Comparison of ENCODE assay signal across 8 cellular contexts in genomic region chr6:149716181-149716580, GRCh38. TPM values are rescaled to one million over a fixed set of nuclear protein-coding genes. Genes with fewer than 3 reads are reported as not detected.
DNase-seq lines count a peak whose midpoint lies in the region; ATAC-seq and TF ChIP-seq lines count a peak whose summit lies in the region.

No MANE protein-coding gene starts in this region.

- H3K4me3 ChIP-seq in liver (ENCODE audit: low read depth in 1 of 3, low read length in 3 of 3) (peak overlapping the region in 1 of 3 donors; percentile 69), transverse colon (peak overlapping the region in 3 of 4 donors; percentile 75 to 84 (median 80))

- no peaks in the 10 kb centered on the region for H3K27me3 Mint-ChIP-seq in activated naive CD4-positive, alpha-beta T cell treated with anti-CD3 and anti-CD28 coated beads, Interleukin-2, amount 50 U/mL, for 24 hours
- no peaks in the 10 kb centered on the region for H3K27me3 Mint-ChIP-seq in activated naive CD8-positive, alpha-beta T cell treated with anti-CD3 and anti-CD28 coated beads for 36 hours

- no peak for TF ChIP-seq EP300 in transverse colon (IDR thresholded peaks at IDR 0.05; ENCODE audit: low read depth)

- peak overlapping the region; percentile 96 for H3K9ac ChIP-seq in liver (ENCODE audit: low read depth in 1 of 2, low read length in 2 of 2)

- no peak for DNase-seq in activated naive CD4-positive, alpha-beta T cell treated with anti-CD3 and anti-CD28 coated beads, Interleukin-2, amount 50 U/mL, for 16 hours
- no peak for DNase-seq in activated naive CD8-positive, alpha-beta T cell treated with anti-CD3 and anti-CD28 coated beads for 36 hours
- DNase-seq in transverse colon (no peak), COLO668 (lab: John Stamatoyannopoulos, UW; ENCODE audit: unreplicated experiment) (no peak)

- peak overlapping the region; percentile 71 for H3K27ac Mint-ChIP-seq in activated naive CD4-positive, alpha-beta T cell treated with anti-CD3 and anti-CD28 coated beads, Interleukin-2, amount 50 U/mL, for 24 hours
- H3K27ac Mint-ChIP-seq in activated naive CD8-positive, alpha-beta T cell treated with anti-CD3 and anti-CD28 coated beads for 36 hours, result peak overlapping the region; percentile 73

- H3K9me3 Mint-ChIP-seq in activated naive CD4-positive, alpha-beta T cell treated with anti-CD3 and anti-CD28 coated beads, Interleukin-2, amount 50 U/mL, for 24 hours, result no peaks in the 10 kb centered on the region
- H3K9me3 Mint-ChIP-seq in activated naive CD8-positive, alpha-beta T cell treated with anti-CD3 and anti-CD28 coated beads for 36 hours, result no peaks in the 10 kb centered on the region

- H3K36me3 ChIP-seq in liver (ENCODE audit: control insufficient read depth in 4 of 4, insufficient read depth in 3 of 4, low read depth in 1 of 4, low read length in 3 of 4) (no peaks in the 10 kb centered on the region), transverse colon (no peaks in the 10 kb centered on the region)

- TF ChIP-seq RAD21 in liver (IDR thresholded peaks at IDR 0.05), result no peak

- no peak for ATAC-seq in GM19324 (IDR thresholded peaks at IDR 0.05; ENCODE audit: low FRiP score, unreplicated experiment)
- ATAC-seq in HG02885 (IDR thresholded peaks at IDR 0.05; ENCODE audit: poor library complexity, unreplicated experiment), result no peak

- in situ Hi-C loops in transverse colon (cut with MboI; ENCODE audit: low pct_ligation_motif_present in 1 of 4, low pct_unique_long_range_greater_than_20kb in 1 of 4, low sequenced_read_pairs in 3 of 4), result loop anchor here in 1 of 4 donors (25.0 kb wide), 1 partner anchor 154 kb away; the partner anchor contains the start of gene GINM1

- TF ChIP-seq CTCF in liver (IDR thresholded peaks at IDR 0.05; ENCODE audit: low read depth, low read length, missing input control), result no peak
- TF ChIP-seq CTCF in transverse colon (IDR thresholded peaks at IDR 0.05), result no peak

- H3K4me3 Mint-ChIP-seq in activated naive CD4-positive, alpha-beta T cell treated with anti-CD3 and anti-CD28 coated beads, Interleukin-2, amount 50 U/mL, for 24 hours, result peak overlapping the region; percentile 90
- peak overlapping the region; percentile 88 for H3K4me3 Mint-ChIP-seq in activated naive CD8-positive, alpha-beta T cell treated with anti-CD3 and anti-CD28 coated beads for 36 hours

- H3K4me1 ChIP-seq in liver (ENCODE audit: control insufficient read depth in 4 of 4, insufficient read depth in 4 of 4, low read length in 3 of 4), result peaks cover 5 to 21% (median 11%) of the 10 kb centered on the region in 4 donors
- peaks cover 4 to 40% (median 18%) of the 10 kb centered on the region in 4 donors for H3K4me1 ChIP-seq in transverse colon

- WGBS in liver, result 28% methylated on average over 5 of the region's 5 CpGs
- WGBS in transverse colon (ENCODE audit: low coverage in 1 of 2), 2 donors, result 5 to 10% methylated on average over 4 to 5 of the region's 5 CpGs

- H3K9me3 ChIP-seq in liver (ENCODE audit: control insufficient read depth in 4 of 4, low read length in 3 of 4) (no peaks in the 10 kb centered on the region), transverse colon (no peaks in the 10 kb centered on the region)

- H3K4me1 Mint-ChIP-seq in activated naive CD4-positive, alpha-beta T cell treated with anti-CD3 and anti-CD28 coated beads, Interleukin-2, amount 50 U/mL, for 24 hours, result peaks cover 36% of the 10 kb centered on the region
- H3K4me1 Mint-ChIP-seq in activated naive CD8-positive, alpha-beta T cell treated with anti-CD3 and anti-CD28 coated beads for 36 hours, result peaks cover 34% of the 10 kb centered on the region

- intact Hi-C loops in transverse colon (cut with DNase I; ENCODE audit: low total_unique reads), result no loop called here

- TF ChIP-seq POLR2A in transverse colon (IDR thresholded peaks at IDR 0.05), result no peak

- peaks cover 2% of the 10 kb centered on the region for H3K36me3 Mint-ChIP-seq in activated naive CD4-positive, alpha-beta T cell treated with anti-CD3 and anti-CD28 coated beads, Interleukin-2, amount 50 U/mL, for 24 hours
- peaks cover 6% of the 10 kb centered on the region for H3K36me3 Mint-ChIP-seq in activated naive CD8-positive, alpha-beta T cell treated with anti-CD3 and anti-CD28 coated beads for 36 hours

- no peaks in the 10 kb centered on the region for H3K27me3 ChIP-seq in liver (ENCODE audit: control insufficient read depth in 4 of 4, insufficient read depth in 4 of 4, low read length in 3 of 4)
- no peaks in the 10 kb centered on the region for H3K27me3 ChIP-seq in transverse colon

- H3K27ac ChIP-seq in liver (ENCODE audit: low read depth in 1 of 2, low read length in 2 of 2) (peak overlapping the region; percentile 17 to 52), transverse colon (peak overlapping the region; percentile 96 to 99 (median 97))

TF ChIP-seq in liver, 16 proteins besides CTCF, POLR2A, EP300 and RAD21:
- TF ChIP-seq FOXA2 (IDR thresholded peaks at IDR 0.05) (no peak), JUND (IDR thresholded peaks at IDR 0.05) (no peak), NR2F2 (IDR thresholded peaks at IDR 0.05) (no peak), SP1 (IDR thresholded peaks at IDR 0.05) (no peak), YY1 (IDR thresholded peaks at IDR 0.05) (no peak), TAF1 (conservative IDR thresholded peaks at IDR 0.05) (no peak)
- TF ChIP-seq, protein P1, sequence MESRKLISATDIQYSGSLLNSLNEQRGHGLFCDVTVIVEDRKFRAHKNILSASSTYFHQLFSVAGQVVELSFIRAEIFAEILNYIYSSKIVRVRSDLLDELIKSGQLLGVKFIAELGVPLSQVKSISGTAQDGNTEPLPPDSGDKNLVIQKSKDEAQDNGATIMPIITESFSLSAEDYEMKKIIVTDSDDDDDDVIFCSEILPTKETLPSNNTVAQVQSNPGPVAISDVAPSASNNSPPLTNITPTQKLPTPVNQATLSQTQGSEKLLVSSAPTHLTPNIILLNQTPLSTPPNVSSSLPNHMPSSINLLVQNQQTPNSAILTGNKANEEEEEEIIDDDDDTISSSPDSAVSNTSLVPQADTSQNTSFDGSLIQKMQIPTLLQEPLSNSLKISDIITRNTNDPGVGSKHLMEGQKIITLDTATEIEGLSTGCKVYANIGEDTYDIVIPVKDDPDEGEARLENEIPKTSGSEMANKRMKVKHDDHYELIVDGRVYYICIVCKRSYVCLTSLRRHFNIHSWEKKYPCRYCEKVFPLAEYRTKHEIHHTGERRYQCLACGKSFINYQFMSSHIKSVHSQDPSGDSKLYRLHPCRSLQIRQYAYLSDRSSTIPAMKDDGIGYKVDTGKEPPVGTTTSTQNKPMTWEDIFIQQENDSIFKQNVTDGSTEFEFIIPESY (IDR thresholded peaks at IDR 0.05), result no peak

RNA-seq across cellular contexts. Expression of gene LATS1, which starts 1.7 kb away (rescaled TPM):
- 10 to 100 TPM; 19.7 to 21.6 TPM for total RNA-seq in activated naive CD8-positive, alpha-beta T cell treated with anti-CD3 and anti-CD28 coated beads for 36 hours
- total RNA-seq in liver, result 1 to 10 TPM; 8.3 to 9.2 TPM
- polyA plus RNA-seq in liver, result 1 to 10 TPM; 2.7 to 2.8 TPM
- 10 to 100 TPM; 13.1 to 28.4 (median 19.4) TPM for total RNA-seq in transverse colon

RNA-seq across cellular contexts. Expression of gene NUP43, which starts 30.1 kb away (rescaled TPM):
- 10 to 100 TPM; 83.8 TPM for total RNA-seq in activated naive CD8-positive, alpha-beta T cell treated with anti-CD3 and anti-CD28 coated beads for 36 hours
- total RNA-seq in liver, result 10 to 100 TPM; 16.2 to 18.5 TPM
- 1 to 10 TPM; 3.2 to 4.6 TPM for polyA plus RNA-seq in liver
- total RNA-seq in transverse colon, result 10 to 100 TPM; 14.7 to 54.3 (median 29.3) TPM

RNA-seq across cellular contexts. Expression of gene PCMT1, which starts 33.4 kb away (rescaled TPM):
- 10 to 100 TPM; 91.2 to 96.0 TPM for total RNA-seq in activated naive CD8-positive, alpha-beta T cell treated with anti-CD3 and anti-CD28 coated beads for 36 hours
- 10 to 100 TPM; 72.7 to 77.2 TPM for total RNA-seq in liver
- polyA plus RNA-seq in liver, result 10 to 100 TPM; 56.8 to 78.8 TPM
- 10 to 100 TPM; 25.8 to 97.3 (median 64.4) TPM for total RNA-seq in transverse colon
